10 cellular contexts compared by ENCODE assay signal in the genomic region with DNA sequence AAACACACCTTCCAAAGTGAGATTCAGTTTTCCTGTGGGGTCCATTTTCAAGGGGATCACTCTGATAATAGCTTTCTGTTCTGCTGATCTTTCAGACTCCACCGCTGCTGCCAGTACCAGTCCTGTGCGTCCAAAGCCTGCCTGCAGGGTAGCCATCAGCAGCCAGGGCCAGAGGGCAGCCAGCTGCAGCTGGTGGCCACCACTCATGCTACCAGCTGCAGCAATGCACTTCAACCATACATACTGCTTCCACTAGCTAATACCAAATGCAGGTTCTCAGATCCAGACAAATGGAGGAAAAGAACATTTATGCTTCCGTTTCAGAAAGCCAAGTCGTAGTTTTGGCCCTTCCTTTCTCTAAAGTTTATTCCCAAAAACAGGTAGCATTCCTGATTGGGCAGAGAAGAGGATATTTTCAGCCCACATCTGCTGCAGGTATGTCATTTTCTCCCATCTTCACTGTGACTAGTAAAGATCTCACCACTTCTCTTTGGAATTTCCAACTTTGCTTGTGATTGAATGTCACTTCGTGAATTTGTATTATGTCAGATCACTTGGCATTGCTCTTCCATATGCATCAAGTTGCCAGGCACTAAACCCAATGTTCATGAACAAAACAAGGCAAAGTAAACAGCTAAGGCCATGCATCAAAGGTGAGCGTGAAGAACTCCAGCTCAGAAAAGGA. TPM values are rescaled to one million over a fixed set of nuclear protein-coding genes. Genes with fewer than 3 reads are reported as not detected.
DNase-seq lines count a peak whose midpoint lies in the region; ATAC-seq and TF ChIP-seq lines count a peak whose summit lies in the region.
"Had no signal": no experiment of that assay in that cellular context is flagged by ENCODE, and none has a peak within 500 bp of the region (broad histone marks: within the 10 kb centered on the region; RNA-seq: fewer than 3 reads in every experiment).

No MANE protein-coding gene starts in this region.

- peaks cover 22% of the 10 kb centered on the region; the same call in 2 of the 3 replicates for H3K4me1 Mint-ChIP-seq in GM23338

- intact Hi-C loops in left ventricle myocardium inferior (cut with micrococcal nuclease), result no loop called here
- intact Hi-C loops in prostate gland (cut with DNase I), result loop anchor here (5.0 kb wide), 3 partner anchors 63 to 168 kb away; a partner anchor contains a TSS

- TF ChIP-seq POLR2A in Peyer's patch (IDR thresholded peaks at IDR 0.05) (no peak), prostate gland (IDR thresholded peaks at IDR 0.05) (no peak)

- H3K27me3 ChIP-seq in GM23338 (ENCODE audit: insufficient read depth) (no peaks in the 10 kb centered on the region), Peyer's patch (no peaks in the 10 kb centered on the region), left ventricle myocardium inferior (ENCODE audit: low read depth) (peaks cover 10% of the 10 kb centered on the region), prostate gland (replicated peaks; ENCODE audit: insufficient read depth) (no peaks in the 10 kb centered on the region)

- no peaks in the 10 kb centered on the region; the same call in 1 of the 2 replicates for H4K20me1 ChIP-seq in GM23338 (replicated peaks; ENCODE audit: insufficient read depth)

- ATAC-seq in GM23338 (peak; percentile 41), HG03175 (IDR thresholded peaks at IDR 0.05; ENCODE audit: unreplicated experiment) (no peak)

- no peak overlapping the region for H3K27ac ChIP-seq in GM23338 (ENCODE audit: low read depth)
- peak overlapping the region in 3 of 4 donors; percentile 47 to 83 (median 76) for H3K27ac ChIP-seq in Peyer's patch
- peak overlapping the region; percentile 71 for H3K27ac ChIP-seq in left ventricle myocardium inferior (replicated peaks)
- peak overlapping the region; percentile 81 to 84 for H3K27ac ChIP-seq in prostate gland

- peak overlapping the region; percentile 27; the same call in 1 of the 2 replicates for H3K4me2 ChIP-seq in GM23338

- no peaks in the 10 kb centered on the region for H3K79me2 ChIP-seq in GM23338 (replicated peaks; ENCODE audit: insufficient read depth)

- H3K4me1 ChIP-seq in GM23338 (ENCODE audit: insufficient read depth) (peaks cover 11% of the 10 kb centered on the region), Peyer's patch (peaks cover 0 to 7% (median 2%) of the 10 kb centered on the region in 4 donors), left ventricle myocardium inferior (peaks cover 7% of the 10 kb centered on the region), prostate gland (replicated peaks) (no peaks in the 10 kb centered on the region)

- H3K4me3 Mint-ChIP-seq in GM23338, result peak overlapping the region; percentile 35; the same call in 1 of the 3 replicates

- H3K9me3 ChIP-seq in Peyer's patch (no peaks in the 10 kb centered on the region), left ventricle myocardium inferior (replicated peaks) (no peaks in the 10 kb centered on the region), prostate gland (no peaks in the 10 kb centered on the region)

- DNase-seq in GM23338 (ENCODE audit: low spot score) (peak; percentile 13), Peyer's patch (peak in 2 of 3 donors; percentile 70 to 75), left ventricle myocardium inferior (peak; percentile 26), prostate gland (ENCODE audit: low spot score) (peak; percentile 46), NCI-H1092 treated with DMSO at 0.1 percent for 48 hours (lab: John Stamatoyannopoulos, UW) (no peak), DMS 273 (lab: John Stamatoyannopoulos, UW; ENCODE audit: unreplicated experiment) (no peak), GM19238 (ENCODE audit: insufficient read length, low spot score) (no peak)
- DNase-seq: activated T-cell treated with anti-CD3 and anti-CD28 coated beads, Interleukin-2, amount 50 U/mL, for 48 hours; occipital lobe had no signal

- no peaks in the 10 kb centered on the region for H3K9me2 ChIP-seq in GM23338 (ENCODE audit: insufficient read depth)

- H3K27me3 Mint-ChIP-seq in GM23338 (ENCODE audit: insufficient read depth, low read depth, poor library complexity), result no peaks in the 10 kb centered on the region

- H3K27ac Mint-ChIP-seq in GM23338, result no peak overlapping the region

- H3K36me3 ChIP-seq in GM23338 (ENCODE audit: insufficient read depth) (no peaks in the 10 kb centered on the region), Peyer's patch (no peaks in the 10 kb centered on the region), left ventricle myocardium inferior (no peaks in the 10 kb centered on the region), prostate gland (no peaks in the 10 kb centered on the region)

- no peaks in the 10 kb centered on the region for H3K9me3 Mint-ChIP-seq in GM23338

- no peaks in the 10 kb centered on the region for H3K36me3 Mint-ChIP-seq in GM23338 (ENCODE audit: low read depth)

- H2AFZ ChIP-seq in GM23338, result no peak overlapping the region

- H3K4me3 ChIP-seq in GM23338, result no peak overlapping the region
- H3K4me3 ChIP-seq in Peyer's patch, result peak overlapping the region in 3 of 4 donors; percentile 25 to 52 (median 47)
- peak overlapping the region; percentile 64 for H3K4me3 ChIP-seq in left ventricle myocardium inferior
- peak overlapping the region; percentile 37 to 40 for H3K4me3 ChIP-seq in prostate gland

- no peaks in the 10 kb centered on the region for H3F3A ChIP-seq in GM23338 (replicated peaks; ENCODE audit: low read depth)

- TF ChIP-seq CTCF in GM23338 (conservative IDR thresholded peaks at IDR 0.05; ENCODE audit: low read depth in 2 of 2) (no peak), Peyer's patch (IDR thresholded peaks at IDR 0.05) (peak in 3 of 6 experiments; percentile 34 to 49 (median 46)), left ventricle myocardium inferior (IDR thresholded peaks at IDR 0.05; ENCODE audit: borderline replicate concordance) (peak; percentile 35), prostate gland (IDR thresholded peaks at IDR 0.05) (peak in 2 of 4 experiments; percentile 28 to 33)

- WGBS in prostate gland, result 51% methylated on average over 6 of the region's 6 CpGs

TF ChIP-seq in GM23338, 12 proteins besides CTCF, POLR2A, EP300 and RAD21:
- TF ChIP-seq EZH2phosphoT487 (IDR thresholded peaks at IDR 0.05; ENCODE audit: unreplicated experiment), result no peak

RNA-seq across cellular contexts. Expression of a gene that starts 1.8 kb away (rescaled TPM):
- 0.62 and 2.2 TPM in 2 replicates for total RNA-seq in GM23338 (2014; rRNA removed; shearing (Covaris generic))
- polyA plus RNA-seq in GM23338 (2016; fragmentation: Nextera tagmentation; extraction: Ambion mirVana), result 0.58 and 0.66 TPM in 2 replicates
- 100 to 1,000 TPM in 2 of 4 donors, 10 to 100 TPM in 2; 46.9 to 104 (median 85.4) TPM for total RNA-seq in Peyer's patch
- 4.7 TPM for total RNA-seq in left ventricle myocardium inferior
- 10 to 100 TPM; 29.3 to 31.9 TPM for total RNA-seq in prostate gland

Comparison
In these comparisons a context has a peak if more than half of its experiments do, and no peak if none do; other contexts are left out.
1. DNase-seq: peak in GM23338 (single experiment), Peyer's patch (2 of 3), left ventricle myocardium inferior (single experiment) and prostate gland (single experiment); none in NCI-H1092 treated with DMSO at 0.1 percent for 48 hours (single experiment), DMS 273 (single experiment) and GM19238 (single experiment).